27 cellular contexts compared by ENCODE assay signal in genomic region chr9:27278374-27278773, GRCh38. TPM values are rescaled to one million over a fixed set of nuclear protein-coding genes. Genes with fewer than 3 reads are reported as not detected.
"Had no signal": no experiment of that assay in that cellular context is flagged by ENCODE, and none has a peak within 500 bp of the region (broad histone marks: within the 10 kb centered on the region; RNA-seq: fewer than 3 reads in every experiment).

No MANE protein-coding gene starts in this region.

- H3K4me3 Mint-ChIP-seq: activated naive CD8-positive, alpha-beta T cell; activated T-cell treated with anti-CD3 and anti-CD28 coated beads, Interleukin-2, amount 50 U/mL, for 24 hours; activated T-helper 17 cell treated with anti-CD3 and anti-CD28 coated beads, Interleukin-2, amount 50 U/mL, for 72 hours; natural killer cell treated with Interleukin-12 subunit alpha and Interleukin-12 subunit beta and Interleukin-15 and Interleukin-18, amount 100 ng/mL, for 72 hours; stimulated activated memory B cell treated with anti-CD40 and anti-IgM and Interleukin-4, amounts not matched to agents 10 μg/mL and 1 μg/mL and 100 μg/mL, for 72 hours; WTC11 had no signal

- H3K9me3 Mint-ChIP-seq: activated T-cell treated with anti-CD3 and anti-CD28 coated beads, Interleukin-2, amount 50 U/mL, for 24 hours; activated T-helper 17 cell treated with anti-CD3 and anti-CD28 coated beads, Interleukin-2, amount 50 U/mL, for 72 hours; natural killer cell treated with Interleukin-12 subunit alpha and Interleukin-12 subunit beta and Interleukin-15 and Interleukin-18, amount 100 ng/mL, for 72 hours; stimulated activated memory B cell treated with anti-CD40 and anti-IgM and Interleukin-4, amounts not matched to agents 10 μg/mL and 1 μg/mL and 100 μg/mL, for 72 hours; WTC11 had no signal

- H3K9me3 ChIP-seq: heart right ventricle, ovary, psoas muscle, stomach, testis, uterus had no signal

- H3K27ac Mint-ChIP-seq: activated naive CD8-positive, alpha-beta T cell; activated T-cell treated with anti-CD3 and anti-CD28 coated beads, Interleukin-2, amount 50 U/mL, for 24 hours; activated T-helper 17 cell treated with anti-CD3 and anti-CD28 coated beads, Interleukin-2, amount 50 U/mL, for 72 hours; natural killer cell treated with Interleukin-12 subunit alpha and Interleukin-12 subunit beta and Interleukin-15 and Interleukin-18, amount 100 ng/mL, for 72 hours; stimulated activated memory B cell treated with anti-CD40 and anti-IgM and Interleukin-4, amounts not matched to agents 10 μg/mL and 1 μg/mL and 100 μg/mL, for 72 hours; WTC11 had no signal

- H3K36me3 Mint-ChIP-seq: activated naive CD8-positive, alpha-beta T cell; natural killer cell treated with Interleukin-12 subunit alpha and Interleukin-12 subunit beta and Interleukin-15 and Interleukin-18, amount 100 ng/mL, for 72 hours; stimulated activated memory B cell treated with anti-CD40 and anti-IgM and Interleukin-4, amounts not matched to agents 10 μg/mL and 1 μg/mL and 100 μg/mL, for 72 hours; WTC11 had no signal

- H3K4me1 Mint-ChIP-seq: activated T-helper 17 cell treated with anti-CD3 and anti-CD28 coated beads, Interleukin-2, amount 50 U/mL, for 72 hours had no signal

- H3K27me3 Mint-ChIP-seq: natural killer cell treated with Interleukin-12 subunit alpha and Interleukin-12 subunit beta and Interleukin-15 and Interleukin-18, amount 100 ng/mL, for 72 hours; stimulated activated memory B cell treated with anti-CD40 and anti-IgM and Interleukin-4, amounts not matched to agents 10 μg/mL and 1 μg/mL and 100 μg/mL, for 72 hours had no signal

- ATAC-seq: activated T-helper 17 cell treated with anti-CD3 and anti-CD28 coated beads, Interleukin-2, amount 50 U/mL, for 72 hours; heart right ventricle; left cardiac atrium; natural killer cell treated with Interleukin-12 subunit alpha and Interleukin-12 subunit beta and Interleukin-15 and Interleukin-18, amount 100 ng/mL, for 72 hours; psoas muscle; right cardiac atrium; stimulated activated memory B cell treated with anti-CD40 and anti-IgM and Interleukin-4, amounts not matched to agents 10 μg/mL and 1 μg/mL and 100 μg/mL, for 72 hours; WTC11 had no signal

- H3K36me3 ChIP-seq: heart right ventricle, ovary, stomach, uterus had no signal

- DNase-seq: activated CD8-positive, alpha-beta memory T cell treated with anti-CD3 and anti-CD28 coated beads, Interleukin-2, amount 50 U/mL, for 4 hours; activated T-cell treated with anti-CD3 and anti-CD28 coated beads, Interleukin-2, amount 50 U/mL, for 24 hours; amniotic stem cell; cerebellar nuclear complex; effector CD4-positive, alpha-beta T cell; erythroblast; heart right ventricle; islet precursor cell; left cardiac atrium; ovary; psoas muscle; right cardiac atrium; small intestine; stimulated activated CD4-positive, alpha-beta T cell treated with anti-CD3 and anti-CD28 coated beads, Interleukin-2, amount 100 ng/mL, for 24 hours; stomach; T-helper 9 cell; testis; trophoblast cell; uterus had no signal

- H3K27me3 ChIP-seq: heart right ventricle, ovary, stomach, testis, uterus had no signal

- H3K27ac ChIP-seq: heart right ventricle, ovary, psoas muscle, stomach, testis, uterus had no signal

- H3K4me3 ChIP-seq: heart right ventricle, ovary, psoas muscle, stomach, testis, uterus had no signal

RNA-seq across cellular contexts. Expression of gene EQTN, which starts 18.6 kb away (rescaled TPM):
- total RNA-seq: activated T-helper 17 cell treated with anti-CD3 and anti-CD28 coated beads, Interleukin-2, amount 50 U/mL, for 72 hours; bronchial epithelial cell; heart right ventricle; left cardiac atrium; natural killer cell treated with Interleukin-12 subunit alpha and Interleukin-12 subunit beta and Interleukin-15 and Interleukin-18, amount 100 ng/mL, for 72 hours; psoas muscle; right cardiac atrium; T-helper 1 cell treated with Interleukin-12 subunit alpha and Interleukin-12 subunit beta and Interleukin-4 antibody, amounts not matched to agents 30 ng/mL and 1 ng/mL, for 36 hours had no signal
- polyA plus RNA-seq: heart right ventricle, liver, psoas muscle, right cardiac atrium, stomach had no signal
